1 cellular context compared by ENCODE assay signal in the genomic region with DNA sequence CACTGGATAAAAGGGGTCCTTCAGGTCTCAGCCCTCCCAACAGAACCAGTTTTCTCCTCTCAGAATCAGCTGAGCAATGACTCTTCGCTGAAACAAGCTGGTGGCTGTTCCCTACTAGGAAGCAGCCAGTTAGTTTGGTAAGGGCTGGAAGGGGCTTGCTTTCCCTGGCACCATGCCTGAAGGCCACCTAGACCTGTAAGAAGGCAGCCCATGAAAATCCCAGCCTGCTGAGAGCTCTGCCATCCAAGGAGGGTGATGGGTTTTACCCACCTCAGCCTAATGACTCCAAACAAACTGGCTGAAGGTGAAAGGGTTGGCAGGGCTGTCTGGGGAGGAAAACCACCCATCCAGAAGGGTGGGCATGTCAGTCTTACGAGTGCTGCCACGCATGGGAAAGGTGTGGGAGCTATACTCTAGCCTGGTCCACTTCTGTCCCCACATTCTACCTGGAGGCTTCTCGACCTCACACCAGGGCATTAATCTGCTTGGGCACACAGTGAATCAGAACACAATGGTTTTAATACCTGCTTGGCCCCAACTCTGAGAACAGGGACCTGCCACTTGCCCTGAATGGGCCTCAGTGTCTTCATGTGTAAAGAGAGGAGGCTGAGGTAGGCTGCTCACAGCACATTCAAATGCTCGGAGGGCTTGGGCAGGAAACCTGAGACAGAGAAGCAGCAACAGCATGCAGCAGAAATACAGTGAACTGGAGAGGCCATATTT.
TF ChIP-seq lines count a peak whose summit lies in the region.

No MANE protein-coding gene starts in this region.

TF ChIP-seq in GM23338, 12 proteins besides CTCF, POLR2A, EP300 and RAD21:
- TF ChIP-seq POLR2AphosphoS5 (IDR thresholded peaks at IDR 0.05; ENCODE audit: low read depth): no peak
- TF ChIP-seq CREB1 (CRISPR knock-in tag; IDR thresholded peaks at IDR 0.05; ENCODE audit: low read depth): no peak
- TF ChIP-seq ZNF331 (CRISPR knock-in tag; IDR thresholded peaks at IDR 0.05; ENCODE audit: low read depth): no peak
- no peak for TF ChIP-seq EZH2phosphoT487 (IDR thresholded peaks at IDR 0.05; ENCODE audit: unreplicated experiment)
- no peak for TF ChIP-seq NANOG (IDR thresholded peaks at IDR 0.05; ENCODE audit: borderline replicate concordance)
